In the genomic region with DNA sequence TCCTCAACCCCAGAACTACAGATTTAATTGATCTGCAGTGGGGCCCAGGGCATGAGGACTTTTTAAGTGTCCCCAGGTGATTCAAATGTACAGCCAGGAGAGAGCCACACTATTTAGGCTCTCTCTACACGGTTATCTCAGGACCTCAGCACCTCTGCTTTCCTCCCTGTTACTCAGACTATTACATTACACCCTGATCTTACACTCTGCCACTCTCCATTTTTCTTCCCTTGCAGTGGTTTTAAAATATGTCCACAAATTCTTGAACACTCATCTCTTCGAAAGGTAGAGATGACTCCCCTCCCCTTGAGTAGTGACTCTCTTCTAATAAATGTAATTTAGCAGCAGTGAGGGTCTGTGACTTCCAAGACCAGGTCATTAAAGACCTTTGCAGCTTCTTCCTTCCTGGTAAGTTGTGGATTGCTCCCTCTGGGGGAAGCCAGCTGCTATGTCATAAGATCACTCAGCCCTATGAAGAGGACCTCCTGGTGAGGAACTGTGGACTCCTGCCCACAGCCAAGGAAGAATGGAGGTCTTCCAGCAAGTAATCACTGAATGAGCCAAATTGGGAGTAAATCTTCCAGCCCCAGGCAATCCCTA, we compare ENCODE assay signal across 7 cellular contexts.
DNase-seq lines count a peak whose midpoint lies in the region; ATAC-seq and TF ChIP-seq lines count a peak whose summit lies in the region.

No MANE protein-coding gene starts in this region.

- no peaks in the 10 kb centered on the region for H3K9me3 ChIP-seq in ascending aorta

- peak; percentile 81 for ATAC-seq in GM21423 (IDR thresholded peaks at IDR 0.05; ENCODE audit: unreplicated experiment)

- no peaks in the 10 kb centered on the region for H3K27me3 ChIP-seq in ascending aorta
- H3K27me3 ChIP-seq in kidney epithelial cell (ENCODE audit: control insufficient read depth, insufficient read depth, low read length) = no peaks in the 10 kb centered on the region

- intact Hi-C loops in ascending aorta (cut with DNase I) = loop anchor here (5.0 kb wide), 1 partner anchor 331 kb away; no protein-coding TSS in a partner anchor

- H3K36me3 ChIP-seq in ascending aorta (no peaks in the 10 kb centered on the region), kidney epithelial cell (ENCODE audit: control insufficient read depth, insufficient read depth, low read length) (no peaks in the 10 kb centered on the region)

- H3K4me3 ChIP-seq in LNCaP clone FGC (ENCODE audit: low read depth, low read length) (no peak overlapping the region), ascending aorta (no peak overlapping the region), kidney epithelial cell (ENCODE audit: low read depth, low read length) (no peak overlapping the region)

- H3K27ac ChIP-seq in ascending aorta = no peak overlapping the region

- H3K4me1 ChIP-seq in ascending aorta = no peaks in the 10 kb centered on the region

- peak; percentile 21; the same call in 1 of the 2 replicates for TF ChIP-seq CTCF in LNCaP clone FGC (IDR thresholded peaks at IDR 0.05; ENCODE audit: control insufficient read depth, extremely low read depth, insufficient read depth)
- TF ChIP-seq CTCF in ascending aorta (IDR thresholded peaks at IDR 0.05) = peak in 2 of 3 experiments; percentile 21 to 39
- peak; percentile 51 for TF ChIP-seq CTCF in kidney epithelial cell (IDR thresholded peaks at IDR 0.05; ENCODE audit: insufficient read depth, low read length, poor library complexity, severe bottlenecking)

- DNase-seq in GM03348 (ENCODE audit: low spot score) = peak; percentile 49
- DNase-seq in LNCaP clone FGC (ENCODE audit: low read depth) = no peak
- DNase-seq in ascending aorta (ENCODE audit: low spot score in 2 of 2) = no peak
- DNase-seq in kidney epithelial cell (ENCODE audit: low read depth) = no peak
- DNase-seq in SHP77 treated with DMSO at 0.1 percent for 48 hours (lab: John Stamatoyannopoulos, UW) = no peak
- DNase-seq in kidney glomerular epithelial cell (lab: John Stamatoyannopoulos, UW) = no peak
